ENCODE assay signal across 19 cellular contexts in the genomic region with DNA sequence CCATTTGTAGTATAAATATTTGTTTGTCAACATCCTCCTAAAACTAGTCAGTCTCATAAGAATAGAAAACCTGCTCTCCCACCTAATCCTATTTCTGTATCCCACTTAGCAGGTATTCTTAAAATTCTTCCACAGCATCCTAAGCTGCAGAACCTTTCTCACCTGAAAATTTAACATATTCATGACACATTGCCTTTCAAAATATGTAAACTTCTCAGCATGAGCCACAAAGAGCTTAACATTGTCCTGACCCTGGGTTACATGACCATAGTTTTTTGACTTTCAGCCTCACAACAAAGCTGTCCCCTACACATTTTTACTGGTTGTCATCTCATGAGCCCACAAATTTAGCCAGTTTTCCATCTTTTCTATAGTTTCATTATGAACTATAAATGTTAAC.
"Had no signal": no experiment of that assay in that cellular context is flagged by ENCODE, and none has a peak within 500 bp of the region (broad histone marks: within the 10 kb centered on the region; RNA-seq: fewer than 3 reads in every experiment).

No MANE protein-coding gene starts in this region.

- ATAC-seq: effector memory CD8-positive, alpha-beta T cell; left ventricle myocardium superior; lower lobe of right lung; natural killer cell; pancreas; right lobe of liver; stimulated activated naive B cell treated with anti-CD40 and anti-IgM and Interleukin-4, amounts not matched to agents 10 μg/mL and 1 μg/mL and 100 μg/mL, for 72 hours had no signal

- H3K27ac Mint-ChIP-seq: effector memory CD8-positive, alpha-beta T cell; natural killer cell; progenitor cell of endocrine pancreas; stimulated activated naive B cell treated with anti-CD40 and anti-IgM and Interleukin-4, amounts not matched to agents 10 μg/mL and 1 μg/mL and 100 μg/mL, for 72 hours; stimulated activated naive CD8-positive, alpha-beta T cell treated with anti-CD3 and anti-CD28 coated beads, Interleukin-15, Interleukin-2, amounts not matched to agents 100 ng/mL and 50 ng/mL, for 24 hours had no signal

- DNase-seq: cortex of kidney; effector memory CD8-positive, alpha-beta T cell; hypothalamus; left ventricle myocardium superior; lower lobe of right lung; natural killer cell; pancreas; right lobe of liver; small intestine; stimulated activated CD4-positive, alpha-beta T cell treated with anti-CD3 and anti-CD28 coated beads, Interleukin-15, amount 100 ng/mL, for 24 hours; stimulated activated CD4-positive, alpha-beta T cell treated with anti-CD3 and anti-CD28 coated beads, Interleukin-2, amount 100 ng/mL, for 48 hours; stimulated activated naive B cell treated with anti-CD40 and anti-IgM and Interleukin-4, amounts not matched to agents 10 μg/mL and 1 μg/mL and 100 μg/mL, for 72 hours; upper lobe of left lung had no signal

- H3K9me3 Mint-ChIP-seq: neural crest cell had no signal

- H3K4me3 ChIP-seq: lower lobe of right lung, pancreas, right lobe of liver, thoracic aorta, tibial nerve, upper lobe of left lung had no signal

- H3K27ac ChIP-seq: lower lobe of right lung, neutrophil, pancreas, right lobe of liver, thoracic aorta, tibial nerve, upper lobe of left lung had no signal

- H3K36me3 Mint-ChIP-seq: natural killer cell; stimulated activated naive B cell treated with anti-CD40 and anti-IgM and Interleukin-4, amounts not matched to agents 10 μg/mL and 1 μg/mL and 100 μg/mL, for 72 hours had no signal

- H3K27me3 ChIP-seq: neutrophil, pancreas, right lobe of liver, tibial nerve, upper lobe of left lung had no signal

- H3K36me3 ChIP-seq: lower lobe of right lung, neutrophil, pancreas, right lobe of liver, thoracic aorta, tibial nerve, upper lobe of left lung had no signal

- H3K4me3 Mint-ChIP-seq: effector memory CD8-positive, alpha-beta T cell; natural killer cell; neural crest cell; stimulated activated naive B cell treated with anti-CD40 and anti-IgM and Interleukin-4, amounts not matched to agents 10 μg/mL and 1 μg/mL and 100 μg/mL, for 72 hours; stimulated activated naive CD8-positive, alpha-beta T cell treated with anti-CD3 and anti-CD28 coated beads, Interleukin-15, Interleukin-2, amounts not matched to agents 100 ng/mL and 50 ng/mL, for 24 hours had no signal

- H3K27me3 Mint-ChIP-seq: effector memory CD8-positive, alpha-beta T cell; progenitor cell of endocrine pancreas; stimulated activated naive B cell treated with anti-CD40 and anti-IgM and Interleukin-4, amounts not matched to agents 10 μg/mL and 1 μg/mL and 100 μg/mL, for 72 hours; stimulated activated naive CD8-positive, alpha-beta T cell treated with anti-CD3 and anti-CD28 coated beads, Interleukin-15, Interleukin-2, amounts not matched to agents 100 ng/mL and 50 ng/mL, for 24 hours had no signal

- H3K4me1 Mint-ChIP-seq: natural killer cell; stimulated activated naive B cell treated with anti-CD40 and anti-IgM and Interleukin-4, amounts not matched to agents 10 μg/mL and 1 μg/mL and 100 μg/mL, for 72 hours had no signal

- H3K9me3 ChIP-seq: lower lobe of right lung, neutrophil, pancreas, right lobe of liver, thoracic aorta, tibial nerve, upper lobe of left lung had no signal
